Comparison of ENCODE assay signal across 13 cellular contexts in the genomic region with DNA sequence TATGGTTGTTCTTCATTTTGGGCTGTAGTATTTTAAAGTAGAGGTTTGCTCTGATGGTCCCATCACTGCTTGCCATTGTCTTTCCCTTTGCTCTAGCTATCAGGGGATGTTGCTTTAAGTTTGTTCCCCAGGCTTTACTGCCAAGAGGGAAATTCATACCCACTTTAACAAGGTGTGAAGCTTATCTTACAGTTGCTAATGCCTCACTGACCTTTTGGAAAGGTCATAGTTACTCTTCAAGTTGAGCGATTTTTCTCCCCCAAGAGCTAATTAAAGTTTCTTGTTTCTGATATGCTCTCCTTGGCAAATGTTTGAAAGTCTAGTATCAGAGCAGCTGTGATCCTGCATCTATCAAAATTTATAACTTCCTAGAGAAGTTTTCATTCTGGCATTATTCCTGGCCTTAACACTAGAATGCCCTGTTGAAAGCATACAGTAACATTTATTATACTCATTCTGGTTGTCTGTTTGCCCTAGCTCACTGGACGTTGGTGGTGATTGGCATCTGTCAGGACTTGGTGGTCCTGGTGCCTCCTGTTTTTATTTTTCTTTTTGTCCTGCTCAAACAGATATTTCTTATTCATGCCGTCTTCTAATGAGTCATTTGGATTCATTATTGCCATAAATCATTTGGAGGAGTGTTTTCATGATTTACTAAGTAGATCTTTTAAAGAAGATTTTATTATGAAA. TPM values are rescaled to one million over a fixed set of nuclear protein-coding genes. Genes with fewer than 3 reads are reported as not detected.
A peak's percentile ranks its signal among the peaks of the same experiment; 100 is the strongest.
DNase-seq lines count a peak whose midpoint lies in the region; ATAC-seq and TF ChIP-seq lines count a peak whose summit lies in the region.
"Had no signal": no experiment of that assay in that cellular context is flagged by ENCODE, and none has a peak within 500 bp of the region (broad histone marks: within the 10 kb centered on the region; RNA-seq: fewer than 3 reads in every experiment).

No MANE protein-coding gene starts in this region.

- peak overlapping the region in 1 of 2 donors; percentile 55 for H3K4me3 Mint-ChIP-seq in activated T-cell treated with anti-CD3 and anti-CD28 coated beads, Interleukin-2, amount 50 U/mL, for 72 hours
- H3K4me3 Mint-ChIP-seq in chondrocyte (ENCODE audit: unreplicated experiment) = no peak overlapping the region

- no peak for TF ChIP-seq CTCF in chondrocyte (IDR thresholded peaks at IDR 0.05)
- no peak for TF ChIP-seq CTCF in testis (IDR thresholded peaks at IDR 0.05)

- 12% methylated on average over 3 of the region's 3 CpGs for WGBS in urinary bladder
- WGBS in testis, 2 donors = 34 to 42% methylated on average over 3 of the region's 3 CpGs

- no peak for ATAC-seq in activated T-cell treated with anti-CD3 and anti-CD28 coated beads, Interleukin-2, amount 50 U/mL, for 72 hours (replicated peaks in 1 of 2)
- no peak for ATAC-seq in HG03354 (IDR thresholded peaks at IDR 0.05; ENCODE audit: poor library complexity, severe bottlenecking, unreplicated experiment)

- H3K4me1 Mint-ChIP-seq in activated T-cell treated with anti-CD3 and anti-CD28 coated beads, Interleukin-2, amount 50 U/mL, for 72 hours (ENCODE audit: low read depth) = peaks cover 54% of the 10 kb centered on the region
- H3K4me1 Mint-ChIP-seq in chondrocyte (ENCODE audit: low read depth) = peaks cover 45% of the 10 kb centered on the region

- no peak overlapping the region for H3K4me3 ChIP-seq in muscle layer of duodenum (ENCODE audit: low read depth in 1 of 2, low read length in 2 of 2)
- no peak overlapping the region for H3K4me3 ChIP-seq in urinary bladder (ENCODE audit: low read depth, low read length)
- H3K4me3 ChIP-seq in testis = no peak overlapping the region

- no peaks in the 10 kb centered on the region for H3K9me3 Mint-ChIP-seq in activated T-cell treated with anti-CD3 and anti-CD28 coated beads, Interleukin-2, amount 50 U/mL, for 72 hours
- no peaks in the 10 kb centered on the region for H3K9me3 Mint-ChIP-seq in chondrocyte (ENCODE audit: low read depth)

- H3K27ac ChIP-seq in muscle layer of duodenum (ENCODE audit: low read length) (peak overlapping the region; percentile 35), urinary bladder (ENCODE audit: low read depth) (peak overlapping the region; percentile 59), testis (peak overlapping the region in 1 of 2 donors; percentile 11)

- H3K27ac Mint-ChIP-seq in activated T-cell treated with anti-CD3 and anti-CD28 coated beads, Interleukin-2, amount 50 U/mL, for 72 hours = peak overlapping the region; percentile 71
- peak overlapping the region; percentile 14 for H3K27ac Mint-ChIP-seq in chondrocyte (ENCODE audit: unreplicated experiment)

- no peak for TF ChIP-seq POLR2A in testis (IDR thresholded peaks at IDR 0.05)

- no peaks in the 10 kb centered on the region for H3K27me3 Mint-ChIP-seq in activated T-cell treated with anti-CD3 and anti-CD28 coated beads, Interleukin-2, amount 50 U/mL, for 72 hours (ENCODE audit: low read depth)
- no peaks in the 10 kb centered on the region for H3K27me3 Mint-ChIP-seq in chondrocyte (ENCODE audit: low read depth)

- H3K27me3 ChIP-seq in muscle layer of duodenum (ENCODE audit: low read depth, low read length) (no peaks in the 10 kb centered on the region), testis (no peaks in the 10 kb centered on the region)

- H3K36me3 ChIP-seq in muscle layer of duodenum (ENCODE audit: control insufficient read depth in 1 of 2, insufficient read depth in 2 of 2, low read length in 2 of 2) (peaks cover 15 to 21% of the 10 kb centered on the region in 2 donors), urinary bladder (ENCODE audit: insufficient read depth) (peaks cover 12% of the 10 kb centered on the region), testis (ENCODE audit: low read depth, missing control alignments) (no peaks in the 10 kb centered on the region)

- peaks cover 18 to 51% of the 10 kb centered on the region in 2 donors for H3K36me3 Mint-ChIP-seq in activated T-cell treated with anti-CD3 and anti-CD28 coated beads, Interleukin-2, amount 50 U/mL, for 72 hours (ENCODE audit: insufficient read depth in 2 of 2)
- H3K36me3 Mint-ChIP-seq in chondrocyte (ENCODE audit: low read depth) = peaks cover 14% of the 10 kb centered on the region

- H3K9me3 ChIP-seq in muscle layer of duodenum (ENCODE audit: control insufficient read depth in 1 of 2, low read length in 2 of 2) (no peaks in the 10 kb centered on the region), testis (no peaks in the 10 kb centered on the region)

- no peak for DNase-seq in activated T-cell treated with anti-CD3 and anti-CD28 coated beads, Interleukin-2, amount 50 U/mL, for 72 hours
- DNase-seq in activated T-cell treated with anti-CD3 and anti-CD28 coated beads for 4 hours = no peak
- DNase-seq in chondrocyte (ENCODE audit: low spot score) = no peak
- no peak for DNase-seq in globus pallidus (ENCODE audit: low spot score)
- no peak for DNase-seq in testis
- DNase-seq: activated CD4-positive, alpha-beta T cell treated with anti-CD3 and anti-CD28 coated beads, Interleukin-2, amount 50 U/mL, for 1 hour; amygdala; NCI-H446; occipital lobe; SIG-M5 had no signal

- peaks cover 9 to 28% of the 10 kb centered on the region in 2 donors for H3K4me1 ChIP-seq in muscle layer of duodenum (ENCODE audit: control insufficient read depth in 1 of 2, insufficient read depth in 2 of 2, low read length in 2 of 2)
- H3K4me1 ChIP-seq in urinary bladder (ENCODE audit: insufficient read depth) = no peaks in the 10 kb centered on the region
- peaks cover 30% of the 10 kb centered on the region for H3K4me1 ChIP-seq in testis

- intact Hi-C loops in testis (cut with DNase I; ENCODE audit: low total_unique reads) = no loop called here

RNA-seq across cellular contexts. Expression of a gene that starts 8.1 kb away (rescaled TPM):
- total RNA-seq in activated T-cell treated with anti-CD3 and anti-CD28 coated beads, Interleukin-2, amount 50 U/mL, for 72 hours = 100 to 1,000 TPM; 106 to 127 TPM
- total RNA-seq in chondrocyte (163 to 218 TPM (median 216 TPM) in 3 replicates), urinary bladder (138 TPM), testis (100 to 1,000 TPM; 205 to 226 TPM)
- polyA plus RNA-seq in urinary bladder (173 TPM), testis (ENCODE audit: insufficient read depth, low read depth, low replicate concordance) (291 TPM)
